9 cellular contexts compared by ENCODE assay signal in the genomic region with DNA sequence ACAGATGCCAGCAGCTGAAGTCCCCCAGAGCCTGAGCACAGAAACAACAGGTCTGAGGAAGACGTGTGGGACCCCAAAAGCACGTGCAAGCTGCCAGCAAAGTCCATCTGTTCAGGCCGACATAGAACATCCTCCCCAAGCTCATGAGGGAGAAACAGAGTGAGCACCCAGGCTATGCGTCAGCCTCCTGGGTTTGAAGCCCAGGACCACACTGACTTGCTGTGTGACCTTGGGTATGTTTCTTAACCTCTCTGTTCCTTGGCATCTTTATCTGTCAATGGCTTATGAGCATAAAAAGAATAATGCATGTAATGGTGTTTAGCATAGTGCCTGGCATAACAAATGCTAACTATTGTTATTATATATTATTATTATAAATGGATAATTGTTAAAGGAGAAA. TPM values are rescaled to one million over a fixed set of nuclear protein-coding genes. Genes with fewer than 3 reads are reported as not detected.
"Had no signal": no experiment of that assay in that cellular context is flagged by ENCODE, and none has a peak within 500 bp of the region (broad histone marks: within the 10 kb centered on the region; RNA-seq: fewer than 3 reads in every experiment).

No MANE protein-coding gene starts in this region.

- FAIRE-seq: HTR-8/SVneo had no signal

- H3K4me3 Mint-ChIP-seq: GM23338, IgD-negative memory B cell had no signal

- ATAC-seq: GM23338, HCT116 had no signal

- H3K27me3 Mint-ChIP-seq: IgD-negative memory B cell had no signal

- H3K4me3 ChIP-seq: GM23338, HAP-1 had no signal

- H3K9me3 Mint-ChIP-seq: GM23338, IgD-negative memory B cell had no signal

- H3K4me2 ChIP-seq: GM23338 had no signal

- H3K27ac Mint-ChIP-seq: GM23338, IgD-negative memory B cell had no signal

- DNase-seq: H7, KG1 had no signal

- H2AFZ ChIP-seq: GM23338 had no signal

- H3K9me3 ChIP-seq: HAP-1 had no signal

- H3K4me1 Mint-ChIP-seq: GM23338 had no signal

- H3K36me3 ChIP-seq: HAP-1 had no signal

RNA-seq across cellular contexts. Expression of a gene that starts 40.3 kb away (rescaled TPM):
- total RNA-seq: HT-29 had no signal

RNA-seq across cellular contexts. Expression of a gene that starts 40.7 kb away (rescaled TPM):
- total RNA-seq: H4, HT-29 had no signal
